In genomic region chr19:1651061-1651547, GRCh38 we compare ENCODE assay signal across 8 cellular contexts. TPM values are rescaled to one million over a fixed set of nuclear protein-coding genes. Genes with fewer than 3 reads are reported as not detected.
A peak's percentile ranks its signal among the peaks of the same experiment; 100 is the strongest.
DNase-seq lines count a peak whose midpoint lies in the region; ATAC-seq and TF ChIP-seq lines count a peak whose summit lies in the region.

No MANE protein-coding gene starts in this region.

- peak overlapping the region; percentile 63 for H3K9ac ChIP-seq in MM.1S (ENCODE audit: low read length)

- H3K4me3 ChIP-seq in MM.1S (ENCODE audit: low read length), result peak overlapping the region; percentile 70
- H3K4me3 ChIP-seq in fibroblast of villous mesenchyme (ENCODE audit: low read depth, low read length), result peak overlapping the region; percentile 77
- peak overlapping the region; percentile 70 for H3K4me3 ChIP-seq in skeletal muscle cell (ENCODE audit: low read depth, low read length)

- no peaks in the 10 kb centered on the region for H3K9me2 ChIP-seq in MM.1S (replicated peaks; ENCODE audit: insufficient read depth, low read length)

- DNase-seq in CD1c-positive myeloid dendritic cell (ENCODE audit: extremely low spot score), result peak; percentile 41
- peak; percentile 94 for DNase-seq in MM.1S
- DNase-seq in activated T-cell treated with anti-CD3 and anti-CD28 coated beads, Interleukin-2, amount 50 U/mL, for 1 hour, result peak; percentile 74
- peak; percentile 53 for DNase-seq in fibroblast of villous mesenchyme (ENCODE audit: low read depth)
- no peak for DNase-seq in skeletal muscle cell (ENCODE audit: low read depth)
- no peak for DNase-seq in NCI-H526 (lab: John Stamatoyannopoulos, UW)

- no peaks in the 10 kb centered on the region for H3K9me3 ChIP-seq in MM.1S (replicated peaks; ENCODE audit: insufficient read depth, low read length)

- peaks cover 36% of the 10 kb centered on the region for H3F3A ChIP-seq in MM.1S (ENCODE audit: insufficient read depth, low read length)

- H4K20me1 ChIP-seq in MM.1S (ENCODE audit: insufficient read depth, low read length), result no peaks in the 10 kb centered on the region

- peaks cover 54% of the 10 kb centered on the region for H3K79me2 ChIP-seq in MM.1S (ENCODE audit: low read length)

- H3K27ac ChIP-seq in MM.1S (ENCODE audit: low read length), result peak overlapping the region; percentile 86

- H2AFZ ChIP-seq in MM.1S (ENCODE audit: low read length), result no peak overlapping the region

- H3K36me3 ChIP-seq in MM.1S (replicated peaks; ENCODE audit: insufficient read depth, low read length), result peaks cover 6% of the 10 kb centered on the region; the same call in 1 of the 2 replicates

- ATAC-seq in GM19463 (IDR thresholded peaks at IDR 0.05; ENCODE audit: unreplicated experiment) (no peak), HG02623 (IDR thresholded peaks at IDR 0.05; ENCODE audit: unreplicated experiment) (no peak)

- H3K4me2 ChIP-seq in MM.1S (ENCODE audit: low read depth, low read length), result peak overlapping the region; percentile 79

- H3K4me1 ChIP-seq in MM.1S (ENCODE audit: low read length), result peaks cover 22% of the 10 kb centered on the region

- TF ChIP-seq CTCF in MM.1S (IDR thresholded peaks at IDR 0.05; ENCODE audit: low read length), result no peak
- TF ChIP-seq CTCF in fibroblast of villous mesenchyme (IDR thresholded peaks at IDR 0.05; ENCODE audit: insufficient read depth, low read depth, low read length), result no peak

- H3K27me3 ChIP-seq in MM.1S (replicated peaks; ENCODE audit: insufficient read depth, low read length), result no peaks in the 10 kb centered on the region

RNA-seq across cellular contexts. Expression of gene TCF3, which starts 1.3 kb away (rescaled TPM):
- 57.0 and 66.7 TPM in 2 replicates for total RNA-seq in fibroblast of villous mesenchyme

RNA-seq across cellular contexts. Expression of gene UQCR11, which starts 45.8 kb away (rescaled TPM):
- total RNA-seq in fibroblast of villous mesenchyme, result 49.3 and 53.5 TPM in 2 replicates

RNA-seq across cellular contexts. Expression of gene MBD3, which starts 58.4 kb away (rescaled TPM):
- total RNA-seq in fibroblast of villous mesenchyme, result 73.4 and 103 TPM in 2 replicates

Comparison
In these comparisons a context has a peak if more than half of its experiments do, and no peak if none do; other contexts are left out.
1. DNase-seq: peak in CD1c-positive myeloid dendritic cell (single experiment), MM.1S (single experiment), activated T-cell treated with anti-CD3 and anti-CD28 coated beads, Interleukin-2, amount 50 U/mL, for 1 hour (single experiment) and fibroblast of villous mesenchyme (single experiment); none in skeletal muscle cell (single experiment) and NCI-H526 (0 of 2).
2. Peak in every context shown above with its lines, with median percentiles within 50 percentile points of each other: H3K4me3 ChIP-seq.